In the genomic region with DNA sequence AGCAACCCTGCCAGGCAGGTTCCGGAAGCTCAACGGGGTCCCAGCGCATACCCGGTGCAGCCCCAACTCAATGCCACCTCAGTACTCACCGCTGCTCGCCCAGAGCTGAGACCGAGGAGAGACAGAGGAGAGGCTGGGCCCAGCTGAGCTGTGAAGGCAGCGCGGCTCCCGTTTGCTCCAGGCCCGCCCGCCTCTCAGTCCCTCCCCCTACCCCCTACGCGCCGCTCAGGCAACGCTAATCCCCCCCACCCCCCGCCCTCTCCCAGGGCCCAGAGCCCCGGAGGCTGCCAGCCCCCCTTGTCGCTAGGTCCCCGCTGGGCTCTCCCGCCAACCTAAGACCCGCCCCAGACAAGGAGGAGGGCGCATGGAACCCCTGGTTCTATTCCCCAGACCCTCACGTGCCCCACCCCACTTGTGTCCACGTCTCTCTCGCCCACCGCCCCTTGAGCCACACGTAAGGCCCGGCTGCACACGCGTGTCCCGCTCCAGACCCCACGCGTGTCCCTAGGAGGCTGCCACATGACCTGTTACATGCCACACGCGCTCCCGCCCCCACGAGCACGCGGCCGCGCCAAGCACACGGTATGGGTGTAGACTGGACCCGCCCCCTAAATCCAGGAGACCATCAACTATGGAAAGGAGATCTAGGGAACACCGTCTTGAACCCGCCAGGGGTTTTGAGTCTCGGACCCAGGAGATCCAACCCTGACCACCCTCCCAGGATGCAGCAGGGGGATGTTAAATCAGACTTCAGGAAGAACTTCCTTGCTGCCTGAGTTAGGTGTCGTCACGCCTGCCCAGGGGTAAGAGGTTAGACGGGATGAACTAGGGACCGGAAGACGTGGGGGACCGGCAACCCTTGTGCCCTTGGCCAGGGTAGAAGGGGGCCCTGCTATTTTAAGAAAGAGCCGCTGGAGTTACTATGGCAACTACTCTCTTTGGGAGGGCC, we compare ENCODE assay signal across 8 cellular contexts. TPM values are rescaled to one million over a fixed set of nuclear protein-coding genes. Genes with fewer than 3 reads are reported as not detected.
DNase-seq lines count a peak whose midpoint lies in the region; ATAC-seq, FAIRE-seq and TF ChIP-seq lines count a peak whose summit lies in the region.

A gene (minus strand): TSS at position 174 of the 949 bp plus-strand sequence. CDS start 1,747 bp downstream, outside the sequence.

- H3K27me3 ChIP-seq in AG04450 (ENCODE audit: control insufficient read depth, insufficient read depth, low read length) (peaks cover 38% of the 10 kb centered on the region), HUES48 (ENCODE audit: control insufficient read depth, insufficient read depth, low read length) (no peaks in the 10 kb centered on the region), RWPE2 (ENCODE audit: insufficient read depth, poor library complexity, severe bottlenecking) (peaks cover 5% of the 10 kb centered on the region), esophagus squamous epithelium (peaks cover 0 to 56% (median 2%) of the 10 kb centered on the region in 4 donors), psoas muscle (ENCODE audit: insufficient read depth in 3 of 3, low read length in 2 of 3) (peaks cover 0 to 40% (median 6%) of the 10 kb centered on the region in 3 donors)

- H3K9me3 ChIP-seq in AG04450 (ENCODE audit: control insufficient read depth, insufficient read depth, low read length) (no peaks in the 10 kb centered on the region; the same call in 1 of the 2 replicates), HUES48 (ENCODE audit: control insufficient read depth, insufficient read depth, low read length) (no peaks in the 10 kb centered on the region), RWPE2 (ENCODE audit: severe bottlenecking) (no peaks in the 10 kb centered on the region), esophagus squamous epithelium (no peaks in the 10 kb centered on the region), psoas muscle (no peaks in the 10 kb centered on the region)

- FAIRE-seq in RCC 7860 (lab: Jason Lieb, UNC): no peak

- DNase-seq in AG04450 (ENCODE audit: low read depth, low spot score) (no peak), RWPE2 (ENCODE audit: low spot score) (no peak), esophagus squamous epithelium (lab: John Stamatoyannopoulos, UW) (no peak), psoas muscle (no peak), RCC 7860 (ENCODE audit: low spot score) (no peak)

- TF ChIP-seq CTCF in AG04450 (IDR thresholded peaks at IDR 0.05; ENCODE audit: low read depth, low read length): no peak
- no peak for TF ChIP-seq CTCF in RWPE2 (IDR thresholded peaks at IDR 0.05; ENCODE audit: poor library complexity, severe bottlenecking)
- TF ChIP-seq CTCF in esophagus squamous epithelium (IDR thresholded peaks at IDR 0.05): no peak
- TF ChIP-seq CTCF in psoas muscle (IDR thresholded peaks at IDR 0.05): no peak

- H3K4me1 ChIP-seq in HUES48 (ENCODE audit: control insufficient read depth, insufficient read depth, low read length) (peaks cover 15% of the 10 kb centered on the region), RWPE2 (ENCODE audit: insufficient read depth, poor library complexity, severe bottlenecking) (no peaks in the 10 kb centered on the region), esophagus squamous epithelium (peaks cover 29 to 50% (median 32%) of the 10 kb centered on the region in 3 donors), psoas muscle (peaks cover 20% of the 10 kb centered on the region)

- no peak within 1 kb of the TSS for H3K9ac ChIP-seq in HUES48 (ENCODE audit: low read depth, low read length)

- H3K27ac ChIP-seq in AG04450 (ENCODE audit: low read depth, low read length) (no peak within 1 kb of the TSS), HUES48 (ENCODE audit: low read depth, low read length) (peak within 1 kb of the TSS; percentile 26), RWPE2 (ENCODE audit: poor library complexity, severe bottlenecking) (no peak within 1 kb of the TSS), esophagus squamous epithelium (no peak within 1 kb of the TSS), psoas muscle (no peak within 1 kb of the TSS)

- POLR2A ChIA-PET in AG04450 (lab: Yijun Ruan, JAX): no interaction called here

- H3K36me3 ChIP-seq in HUES48 (ENCODE audit: control insufficient read depth, insufficient read depth, low read length) (peaks cover 7% of the 10 kb centered on the region), RWPE2 (ENCODE audit: low read depth) (peaks cover 7% of the 10 kb centered on the region), esophagus squamous epithelium (peaks cover 1 to 10% (median 5%) of the 10 kb centered on the region in 3 donors), psoas muscle (ENCODE audit: insufficient read depth in 1 of 2, low read depth in 1 of 2) (peaks cover 0 to 10% of the 10 kb centered on the region in 2 donors)

- TF ChIP-seq POLR2A in esophagus squamous epithelium (IDR thresholded peaks at IDR 0.05): no peak

- no peak for ATAC-seq in RWPE2 (ENCODE audit: low read depth)
- no peak for ATAC-seq in psoas muscle
- ATAC-seq in GM18907 (IDR thresholded peaks at IDR 0.05; ENCODE audit: unreplicated experiment): no peak
- no peak for ATAC-seq in GM18517 (IDR thresholded peaks at IDR 0.05; ENCODE audit: unreplicated experiment)

- intact Hi-C loops in esophagus squamous epithelium (cut with DNase I): no loop called here
- intact Hi-C loops in psoas muscle (cut with DNase I): no loop called here

- H3K4me3 ChIP-seq in AG04450 (ENCODE audit: low read depth, low read length) (peak within 1 kb of the TSS; percentile 92), HUES48 (ENCODE audit: low read depth, low read length) (peak within 1 kb of the TSS; percentile 81), RWPE2 (ENCODE audit: severe bottlenecking) (peak within 1 kb of the TSS; percentile 54), esophagus squamous epithelium (peak within 1 kb of the TSS in 3 of 4 donors; percentile 89 to 97 (median 96)), psoas muscle (peak within 1 kb of the TSS; percentile 98)

- CTCF ChIA-PET in AG04450 (lab: Charles Lee): interaction anchor here (5.0 kb wide), 1 partner anchor 19 kb away, joined by 33 read pairs; no protein-coding TSS in a partner anchor

- 0% methylated on average over 10 to 20 of the region's 54 CpGs for WGBS in esophagus squamous epithelium, 2 donors
- WGBS in psoas muscle, 3 donors: 1 to 2% (median 2%) methylated on average over 37 to 54 of the region's 54 CpGs

RNA-seq across cellular contexts. Expression of the gene that starts here (rescaled TPM):
- polyA plus RNA-seq in AG04450 (2011; rRNA removed): 5.5 and 8.2 TPM in 2 replicates
- polyA minus RNA-seq in AG04450 (2011; rRNA and poly(A)+ RNA removed): 5.6 and 8.5 TPM in 2 replicates
- total RNA-seq in esophagus squamous epithelium: 1 to 10 TPM in 2 of 4 donors, under 1 TPM in 2; 0.22 to 3.4 (median 0.93) TPM
- 1 to 10 TPM in 1 of 4 donors, under 1 TPM in 3; 0.15 to 1.7 (median 0.51) TPM for total RNA-seq in psoas muscle
- polyA plus RNA-seq in psoas muscle: 1 to 10 TPM in 1 of 3 donors, under 1 TPM in 1, not detected in 1; 0.25 to 1.0 TPM
